1 cellular context compared by ENCODE assay signal in genomic region chr11:71495286-71496090, GRCh38.
TF ChIP-seq lines count a peak whose summit lies in the region.

No MANE protein-coding gene starts in this region.

TF ChIP-seq in GM12891, 5 proteins besides CTCF, POLR2A, EP300 and RAD21:
- TF ChIP-seq PAX5 (IDR thresholded peaks at IDR 0.05; ENCODE audit: insufficient read depth, low read length, severe bottlenecking) (no peak), TAF1 (IDR thresholded peaks at IDR 0.05; ENCODE audit: low read depth, low read length) (no peak), POLR2AphosphoS5 (IDR thresholded peaks at IDR 0.05; ENCODE audit: low read depth, low read length) (no peak), SPI1 (IDR thresholded peaks at IDR 0.05; ENCODE audit: low read depth, low read length) (no peak), POU2F2 (IDR thresholded peaks at IDR 0.05; ENCODE audit: low read depth, low read length) (no peak)
